ENCODE assay signal across 9 cellular contexts in the genomic region with DNA sequence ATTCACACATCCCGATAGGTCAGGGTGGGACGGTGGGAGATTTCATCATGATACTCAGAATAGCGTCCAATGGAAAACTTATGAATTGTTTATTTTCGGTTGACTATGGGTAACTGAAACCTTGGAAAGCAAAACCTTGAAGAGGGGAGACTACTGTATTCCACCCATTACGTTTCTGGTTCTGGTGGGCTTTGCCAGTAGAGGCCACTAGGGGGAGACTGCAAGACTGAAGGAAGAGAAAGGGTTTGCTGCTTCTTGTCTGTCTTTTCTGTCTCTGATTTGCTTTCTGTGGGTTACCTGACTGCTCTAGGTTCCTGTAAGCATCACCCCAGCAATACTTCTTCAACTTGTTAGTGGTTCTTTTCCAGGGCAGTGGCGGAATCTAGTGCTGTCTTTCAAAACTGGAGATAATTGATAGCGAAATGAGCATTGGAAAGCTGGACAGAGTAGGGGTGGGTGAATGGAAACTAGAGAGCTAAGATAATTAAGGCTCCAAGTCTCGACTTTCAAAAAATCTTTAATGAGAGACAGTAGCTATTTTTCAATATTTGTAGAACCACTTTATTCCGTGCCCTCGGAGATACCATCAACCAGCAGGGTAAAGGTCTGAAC. TPM values are rescaled to one million over a fixed set of nuclear protein-coding genes. Genes with fewer than 3 reads are reported as not detected.
A peak's percentile ranks its signal among the peaks of the same experiment; 100 is the strongest.
DNase-seq lines count a peak whose midpoint lies in the region; ATAC-seq and TF ChIP-seq lines count a peak whose summit lies in the region.
"Had no signal": no experiment of that assay in that cellular context is flagged by ENCODE, and none has a peak within 500 bp of the region (broad histone marks: within the 10 kb centered on the region; RNA-seq: fewer than 3 reads in every experiment).

No MANE protein-coding gene starts in this region.

- TF ChIP-seq CTCF in Calu3 (IDR thresholded peaks at IDR 0.05; ENCODE audit: unreplicated experiment) (peak; percentile 58), lower leg skin (IDR thresholded peaks at IDR 0.05) (no peak)

- no peaks in the 10 kb centered on the region for H3K9me3 Mint-ChIP-seq in Calu3 (ENCODE audit: low read depth, unreplicated experiment)

- no peaks in the 10 kb centered on the region for H3K4me1 Mint-ChIP-seq in Calu3 (ENCODE audit: low read depth, unreplicated experiment)

- DNase-seq in Calu3 (peak; percentile 35), HK-2 (ENCODE audit: unreplicated experiment) (peak; percentile 17), lung microvascular endothelial cell (ENCODE audit: low read depth in 2 of 2) (peak; percentile 19 to 25), superior temporal gyrus (ENCODE audit: extremely low spot score) (no peak), NCI-H1694 (lab: John Stamatoyannopoulos, UW) (no peak), lower leg skin (ENCODE audit: low spot score in 2 of 2) (no peak)
- DNase-seq in activated CD4-positive, alpha-beta T cell treated with anti-CD3 and anti-CD28 coated beads, Interleukin-2, amount 50 U/mL, for 4 hours: peak; percentile 3 to 17

- CTCF ChIA-PET in Calu3 (lab: Charles Lee): interaction anchor here (0.7 kb wide), 1 partner anchor 38 kb away, joined by 3 read pairs; no protein-coding TSS in a partner anchor

- intact Hi-C loops in Calu3 (cut with micrococcal nuclease; ENCODE audit: unreplicated experiment) (no loop called here), lower leg skin (cut with DNase I; ENCODE audit: low total_unique reads) (no loop called here)

- no peak overlapping the region for H3K27ac Mint-ChIP-seq in Calu3 (ENCODE audit: unreplicated experiment)

- no peaks in the 10 kb centered on the region for H3K27me3 Mint-ChIP-seq in Calu3 (ENCODE audit: unreplicated experiment)

- no peak overlapping the region for H3K4me3 ChIP-seq in lower leg skin (ENCODE audit: low read depth, poor library complexity, severe bottlenecking)

- 86% methylated on average over 10 of the region's 10 CpGs for WGBS in lower leg skin, 2 donors

- H3K4me3 Mint-ChIP-seq in Calu3 (ENCODE audit: low read depth, unreplicated experiment): no peak overlapping the region

- peak; percentile 77 for ATAC-seq in GM19328 (IDR thresholded peaks at IDR 0.05; ENCODE audit: unreplicated experiment)
- ATAC-seq: left colon had no signal

- H3K36me3 Mint-ChIP-seq in Calu3 (ENCODE audit: insufficient read depth, unreplicated experiment): no peaks in the 10 kb centered on the region

- TF ChIP-seq POLR2A in lower leg skin (IDR thresholded peaks at IDR 0.05): no peak

- BruUV-seq in Calu3 (replicated peaks; lab: Mats Ljungman, UMichigan): no TSS peak

RNA-seq across cellular contexts. Expression of a gene that starts 27.0 kb away (rescaled TPM):
- total RNA-seq in Calu3 (2022) (not detected in 2 replicates), lung microvascular endothelial cell (not detected in 2 replicates), lower leg skin (not detected)

Comparison
In these comparisons a context has a peak if more than half of its experiments do, and no peak if none do; other contexts are left out.
1. DNase-seq: peak in Calu3 (single experiment), HK-2 (single experiment), activated CD4-positive, alpha-beta T cell treated with anti-CD3 and anti-CD28 coated beads, Interleukin-2, amount 50 U/mL, for 4 hours (2 of 2) and lung microvascular endothelial cell (2 of 2); none in superior temporal gyrus (single experiment), NCI-H1694 (single experiment) and lower leg skin (0 of 2).